In genomic region chr2:129008881-129009554, GRCh38 we compare ENCODE assay signal across 25 cellular contexts.
"Had no signal": no experiment of that assay in that cellular context is flagged by ENCODE, and none has a peak within 500 bp of the region (broad histone marks: within the 10 kb centered on the region; RNA-seq: fewer than 3 reads in every experiment).

No MANE protein-coding gene starts in this region.

- H3K4me1 Mint-ChIP-seq: activated CD4-positive, alpha-beta T cell treated with anti-CD3 and anti-CD28 coated beads, Interleukin-2, amount 10 ng/mL, durations not matched to agents 7 days and 5 days; activated naive CD8-positive, alpha-beta T cell treated with anti-CD3 and anti-CD28 coated beads, Interleukin-2, amount 50 U/mL, for 24 hours had no signal

- H3K27ac ChIP-seq: brain microvascular endothelial cell, SJCRH30, VCaP had no signal

- H3K9me3 Mint-ChIP-seq: activated CD4-positive, alpha-beta memory T cell treated with anti-CD3 and anti-CD28 coated beads for 36 hours; activated CD4-positive, alpha-beta T cell treated with anti-CD3 and anti-CD28 coated beads, Interleukin-2, amount 10 ng/mL, durations not matched to agents 7 days and 5 days; activated naive CD4-positive, alpha-beta T cell treated with anti-CD3 and anti-CD28 coated beads, Interleukin-2, amount 50 U/mL, for 72 hours; activated naive CD8-positive, alpha-beta T cell treated with anti-CD3 and anti-CD28 coated beads, Interleukin-2, amount 50 U/mL, for 24 hours; activated T-cell treated with anti-CD3 and anti-CD28 coated beads, Interleukin-2, amount 50 U/mL, for 4 hours had no signal

- H3K4me3 Mint-ChIP-seq: activated CD4-positive, alpha-beta memory T cell treated with anti-CD3 and anti-CD28 coated beads for 36 hours; activated CD4-positive, alpha-beta T cell treated with anti-CD3 and anti-CD28 coated beads, Interleukin-2, amount 10 ng/mL, durations not matched to agents 7 days and 5 days; activated naive CD8-positive, alpha-beta T cell treated with anti-CD3 and anti-CD28 coated beads, Interleukin-2, amount 50 U/mL, for 24 hours; activated T-cell treated with anti-CD3 and anti-CD28 coated beads, Interleukin-2, amount 50 U/mL, for 4 hours had no signal

- H3K4me1 ChIP-seq: SJCRH30 had no signal

- H3K4me2 ChIP-seq: SK-N-SH had no signal

- H3K27ac Mint-ChIP-seq: activated CD4-positive, alpha-beta memory T cell treated with anti-CD3 and anti-CD28 coated beads for 36 hours; activated CD4-positive, alpha-beta T cell treated with anti-CD3 and anti-CD28 coated beads, Interleukin-2, amount 10 ng/mL, durations not matched to agents 7 days and 5 days; activated naive CD4-positive, alpha-beta T cell treated with anti-CD3 and anti-CD28 coated beads, Interleukin-2, amount 50 U/mL, for 72 hours; activated naive CD8-positive, alpha-beta T cell treated with anti-CD3 and anti-CD28 coated beads, Interleukin-2, amount 50 U/mL, for 24 hours had no signal

- H3K4me3 ChIP-seq: SJCRH30 had no signal

- H3K9me3 ChIP-seq: SJCRH30, SK-N-SH had no signal

- DNase-seq: activated CD4-positive, alpha-beta memory T cell treated with anti-CD3 and anti-CD28 coated beads for 36 hours; activated CD4-positive, alpha-beta T cell treated with anti-CD3 and anti-CD28 coated beads, Interleukin-2, amount 10 ng/mL, durations not matched to agents 7 days and 5 days; activated CD4-positive, CD25-positive, alpha-beta regulatory T cell; activated CD8-positive, alpha-beta memory T cell treated with anti-CD3 and anti-CD28 coated beads for 24 hours; activated effector memory CD4-positive, alpha-beta T cell treated with anti-CD3 and anti-CD28 coated beads, Interleukin-2, amount 50 U/mL, for 16 hours; activated naive CD4-positive, alpha-beta T cell treated with Interleukin-2 at 50 U/mL for 16 hours; activated naive CD8-positive, alpha-beta T cell treated with anti-CD3 and anti-CD28 coated beads, Interleukin-2, amount 50 U/mL, for 24 hours; activated T-cell treated with anti-CD3 and anti-CD28 coated beads, Interleukin-2, amount 50 U/mL, for 4 hours; amniotic stem cell; brain microvascular endothelial cell; KBM-7; NCI-H1092; NCI-H1417; NCI-H1930; NCI-H2171; NCI-H2227 treated with DMSO at 0.1 percent for 48 hours; NCI-H526; NCI-H82; Right ventricle myocardium superior; RPMI8226; SJCRH30; SK-N-SH; T-helper 1 cell had no signal

- H3K36me3 Mint-ChIP-seq: activated CD4-positive, alpha-beta memory T cell treated with anti-CD3 and anti-CD28 coated beads for 36 hours; activated naive CD4-positive, alpha-beta T cell treated with anti-CD3 and anti-CD28 coated beads, Interleukin-2, amount 50 U/mL, for 72 hours had no signal

- H3K9ac ChIP-seq: SK-N-SH had no signal

- H3K27me3 Mint-ChIP-seq: activated CD4-positive, alpha-beta memory T cell treated with anti-CD3 and anti-CD28 coated beads for 36 hours; activated naive CD8-positive, alpha-beta T cell treated with anti-CD3 and anti-CD28 coated beads, Interleukin-2, amount 50 U/mL, for 24 hours had no signal

- H3K27me3 ChIP-seq: brain microvascular endothelial cell had no signal

- ATAC-seq: activated naive CD4-positive, alpha-beta T cell treated with anti-CD3 and anti-CD28 coated beads, Interleukin-2, amount 50 U/mL, for 72 hours; activated naive CD8-positive, alpha-beta T cell treated with anti-CD3 and anti-CD28 coated beads, Interleukin-2, amount 50 U/mL, for 24 hours; activated T-cell treated with anti-CD3 and anti-CD28 coated beads, Interleukin-2, amount 50 U/mL, for 4 hours had no signal

- H3K36me3 ChIP-seq: brain microvascular endothelial cell, SJCRH30 had no signal
